In the genomic region with DNA sequence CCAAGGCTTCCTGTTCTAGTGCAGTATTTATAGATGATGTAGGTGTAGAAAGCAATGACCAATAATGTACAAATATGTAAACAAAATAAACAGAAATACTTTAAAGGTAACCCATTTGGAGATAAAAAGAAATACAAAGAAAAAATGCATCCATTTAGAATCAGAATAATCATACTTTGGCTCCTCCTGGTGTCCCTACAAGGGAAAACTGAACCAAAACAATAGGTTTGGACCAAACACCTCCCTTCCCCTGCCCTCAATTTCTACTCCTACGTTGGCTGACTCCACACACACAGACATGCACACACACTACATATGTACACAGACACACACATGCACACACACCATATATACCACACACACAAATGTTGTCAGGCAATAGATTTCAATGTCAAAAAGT, we compare ENCODE assay signal across 2 cellular contexts.
TF ChIP-seq lines count a peak whose summit lies in the region.

No MANE protein-coding gene starts in this region.

TF ChIP-seq in HCT116, 20 proteins besides CTCF, POLR2A, EP300 and RAD21:
- TF ChIP-seq ZNF274 (IDR thresholded peaks at IDR 0.05; ENCODE audit: low read depth, low read length) (no peak), TCF7L2 (IDR thresholded peaks at IDR 0.05; ENCODE audit: borderline replicate concordance, extremely low read depth, insufficient read depth, insufficient read length) (no peak), ATF3 (IDR thresholded peaks at IDR 0.05) (no peak), FOSL1 (IDR thresholded peaks at IDR 0.05; ENCODE audit: low read depth) (no peak), ZFX (IDR thresholded peaks at IDR 0.05) (no peak), EGR1 (IDR thresholded peaks at IDR 0.05; ENCODE audit: low read depth) (no peak), SRF (IDR thresholded peaks at IDR 0.05; ENCODE audit: low read depth) (no peak), EZH2 (IDR thresholded peaks at IDR 0.05) (no peak), SP1 (IDR thresholded peaks at IDR 0.05; ENCODE audit: low read depth) (no peak), ZBTB33 (IDR thresholded peaks at IDR 0.05; ENCODE audit: extremely low read depth, insufficient replicate concordance, low read length) (no peak), ELF1 (IDR thresholded peaks at IDR 0.05; ENCODE audit: borderline replicate concordance, low read depth) (no peak), POLR2AphosphoS5 (IDR thresholded peaks at IDR 0.05; ENCODE audit: low read depth, low read length) (no peak), CEBPB (IDR thresholded peaks at IDR 0.05; ENCODE audit: low read depth) (no peak), YY1 (IDR thresholded peaks at IDR 0.05; ENCODE audit: extremely low read depth, insufficient replicate concordance, low read depth, low read length) (no peak), EZH2phosphoT487 (IDR thresholded peaks at IDR 0.05; ENCODE audit: borderline replicate concordance) (no peak), JUND (IDR thresholded peaks at IDR 0.05) (no peak), SIN3A (IDR thresholded peaks at IDR 0.05; ENCODE audit: low read depth) (no peak), CBX3 (IDR thresholded peaks at IDR 0.05; ENCODE audit: low read depth) (no peak)
- TF ChIP-seq, protein P1, sequence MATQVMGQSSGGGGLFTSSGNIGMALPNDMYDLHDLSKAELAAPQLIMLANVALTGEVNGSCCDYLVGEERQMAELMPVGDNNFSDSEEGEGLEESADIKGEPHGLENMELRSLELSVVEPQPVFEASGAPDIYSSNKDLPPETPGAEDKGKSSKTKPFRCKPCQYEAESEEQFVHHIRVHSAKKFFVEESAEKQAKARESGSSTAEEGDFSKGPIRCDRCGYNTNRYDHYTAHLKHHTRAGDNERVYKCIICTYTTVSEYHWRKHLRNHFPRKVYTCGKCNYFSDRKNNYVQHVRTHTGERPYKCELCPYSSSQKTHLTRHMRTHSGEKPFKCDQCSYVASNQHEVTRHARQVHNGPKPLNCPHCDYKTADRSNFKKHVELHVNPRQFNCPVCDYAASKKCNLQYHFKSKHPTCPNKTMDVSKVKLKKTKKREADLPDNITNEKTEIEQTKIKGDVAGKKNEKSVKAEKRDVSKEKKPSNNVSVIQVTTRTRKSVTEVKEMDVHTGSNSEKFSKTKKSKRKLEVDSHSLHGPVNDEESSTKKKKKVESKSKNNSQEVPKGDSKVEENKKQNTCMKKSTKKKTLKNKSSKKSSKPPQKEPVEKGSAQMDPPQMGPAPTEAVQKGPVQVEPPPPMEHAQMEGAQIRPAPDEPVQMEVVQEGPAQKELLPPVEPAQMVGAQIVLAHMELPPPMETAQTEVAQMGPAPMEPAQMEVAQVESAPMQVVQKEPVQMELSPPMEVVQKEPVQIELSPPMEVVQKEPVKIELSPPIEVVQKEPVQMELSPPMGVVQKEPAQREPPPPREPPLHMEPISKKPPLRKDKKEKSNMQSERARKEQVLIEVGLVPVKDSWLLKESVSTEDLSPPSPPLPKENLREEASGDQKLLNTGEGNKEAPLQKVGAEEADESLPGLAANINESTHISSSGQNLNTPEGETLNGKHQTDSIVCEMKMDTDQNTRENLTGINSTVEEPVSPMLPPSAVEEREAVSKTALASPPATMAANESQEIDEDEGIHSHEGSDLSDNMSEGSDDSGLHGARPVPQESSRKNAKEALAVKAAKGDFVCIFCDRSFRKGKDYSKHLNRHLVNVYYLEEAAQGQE (IDR thresholded peaks at IDR 0.05; ENCODE audit: low read depth): no peak
- TF ChIP-seq, protein P2, sequence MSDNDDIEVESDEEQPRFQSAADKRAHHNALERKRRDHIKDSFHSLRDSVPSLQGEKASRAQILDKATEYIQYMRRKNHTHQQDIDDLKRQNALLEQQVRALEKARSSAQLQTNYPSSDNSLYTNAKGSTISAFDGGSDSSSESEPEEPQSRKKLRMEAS (IDR thresholded peaks at IDR 0.05): no peak

TF ChIP-seq in H1, 55 proteins besides CTCF, POLR2A, EP300 and RAD21:
- TF ChIP-seq SIRT6 (IDR thresholded peaks at IDR 0.05; ENCODE audit: low read length) (no peak), POU5F1 (IDR thresholded peaks at IDR 0.05; ENCODE audit: low read depth, low read length) (no peak), SP4 (IDR thresholded peaks at IDR 0.05; ENCODE audit: low read length) (no peak), GTF2F1 (IDR thresholded peaks at IDR 0.05; ENCODE audit: borderline replicate concordance, low read depth, low read length) (no peak), ATF3 (IDR thresholded peaks at IDR 0.05; ENCODE audit: insufficient read depth, low read depth, low read length) (no peak), FOSL1 (IDR thresholded peaks at IDR 0.05; ENCODE audit: insufficient read depth, low read depth, low read length) (no peak), TBP (IDR thresholded peaks at IDR 0.05; ENCODE audit: low read depth, low read length) (no peak), ASH2L (IDR thresholded peaks at IDR 0.05; ENCODE audit: low read length) (no peak), RBBP5 (IDR thresholded peaks at IDR 0.05; ENCODE audit: borderline replicate concordance, low read depth, low read length) (no peak), BRCA1 (IDR thresholded peaks at IDR 0.05; ENCODE audit: low read depth, low read length) (no peak), BACH1 (IDR thresholded peaks at IDR 0.05; ENCODE audit: low read length) (no peak), SIX5 (IDR thresholded peaks at IDR 0.05; ENCODE audit: low read depth, low read length) (no peak), SRF (IDR thresholded peaks at IDR 0.05; ENCODE audit: low read depth, low read length) (no peak)
